Comparison of ENCODE assay signal across 19 cellular contexts in the genomic region with DNA sequence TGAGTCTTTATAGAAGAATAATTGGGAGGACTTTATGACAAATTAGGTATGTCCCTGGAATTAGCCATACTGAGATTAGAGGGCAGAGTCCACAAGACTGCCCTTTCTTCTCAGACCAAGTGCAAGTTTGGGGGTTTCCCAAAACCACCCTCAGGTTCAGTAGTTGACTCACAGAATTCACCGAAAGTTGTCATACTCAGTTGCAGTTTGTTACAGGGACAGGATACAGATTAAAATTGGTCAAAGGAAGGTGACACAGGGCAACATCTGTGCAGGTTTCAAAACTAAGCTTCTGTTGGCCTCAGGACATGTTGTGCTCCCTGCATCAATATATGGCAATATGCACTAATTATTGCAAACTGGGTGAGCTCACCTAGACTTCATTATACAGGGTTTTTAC. TPM values are rescaled to one million over a fixed set of nuclear protein-coding genes. Genes with fewer than 3 reads are reported as not detected.
DNase-seq lines count a peak whose midpoint lies in the region; ATAC-seq, FAIRE-seq and TF ChIP-seq lines count a peak whose summit lies in the region.
"Had no signal": no experiment of that assay in that cellular context is flagged by ENCODE, and none has a peak within 500 bp of the region (broad histone marks: within the 10 kb centered on the region; RNA-seq: fewer than 3 reads in every experiment).

No MANE protein-coding gene starts in this region.

- no peaks in the 10 kb centered on the region for H3K36me3 ChIP-seq in small intestine (ENCODE audit: control insufficient read depth in 2 of 2, insufficient read depth in 2 of 2, low read length in 2 of 2)

- DNase-seq in GM12864 (ENCODE audit: low read depth) (peak; percentile 4), NCI-H2029 (lab: John Stamatoyannopoulos, UW) (no peak), DMS79 (lab: John Stamatoyannopoulos, UW) (no peak), NCI-H146 treated with DMSO at 0.1 percent for 48 hours (lab: John Stamatoyannopoulos, UW; ENCODE audit: unreplicated experiment) (no peak), small intestine (no peak)
- DNase-seq: activated CD8-positive, alpha-beta memory T cell treated with anti-CD3 and anti-CD28 coated beads, Interleukin-2, amount 10 ng/mL, durations not matched to agents 7 days and 5 days; activated naive CD4-positive, alpha-beta T cell treated with Interleukin-2 at 50 U/mL for 16 hours; CD8-positive, alpha-beta T cell; immature natural killer cell; MV-4-11; natural killer cell; NCI-H2107; T-helper 1 cell had no signal

- H3K4me3 ChIP-seq in GM12864 (ENCODE audit: low read depth, low read length) (no peak overlapping the region), small intestine (ENCODE audit: low read depth in 1 of 2, low read length in 2 of 2) (no peak overlapping the region)
- H3K4me3 ChIP-seq: coronary artery, lung had no signal

- no peak for FAIRE-seq in small intestine (lab: Jason Lieb, UNC)

- ATAC-seq in GM19351 (IDR thresholded peaks at IDR 0.05; ENCODE audit: unreplicated experiment) (peak; percentile 68), HG02759 (IDR thresholded peaks at IDR 0.05; ENCODE audit: unreplicated experiment) (peak; percentile 79), HG03432 (IDR thresholded peaks at IDR 0.05; ENCODE audit: unreplicated experiment) (peak; percentile 86)
- ATAC-seq: activated CD8-positive, alpha-beta memory T cell treated with anti-CD3 and anti-CD28 coated beads, Interleukin-2, amount 10 ng/mL, durations not matched to agents 7 days and 5 days; CD8-positive, alpha-beta T cell; natural killer cell; WTC11 had no signal

- H3K4me1 ChIP-seq in small intestine (ENCODE audit: control insufficient read depth in 2 of 2, insufficient read depth in 1 of 2, low read depth in 1 of 2, low read length in 1 of 2): no peaks in the 10 kb centered on the region

- no peak overlapping the region for H3K27ac ChIP-seq in small intestine (ENCODE audit: low read depth in 1 of 2, low read length in 1 of 2)
- H3K27ac ChIP-seq: coronary artery had no signal

- no peaks in the 10 kb centered on the region for H3K9me3 ChIP-seq in small intestine (ENCODE audit: control insufficient read depth, low read depth)

- TF ChIP-seq CTCF in GM12864 (IDR thresholded peaks at IDR 0.05; ENCODE audit: low read depth, low read length, missing control alignments): no peak

- 80 to 83% (median 83%) methylated on average over 1 of the region's 1 CpG for WGBS in small intestine, 3 donors

- no peaks in the 10 kb centered on the region for H3K27me3 ChIP-seq in small intestine (ENCODE audit: control insufficient read depth in 2 of 2, insufficient read depth in 2 of 2, low read length in 2 of 2)

RNA-seq across cellular contexts. Expression of a gene that starts 3.8 kb away (rescaled TPM):
- polyA plus RNA-seq in small intestine: 1 to 10 TPM in 1 of 3 donors, under 1 TPM in 2; 0.67 to 1.6 (median 0.81) TPM
